ENCODE assay signal across 18 cellular contexts in genomic region chr1:109270623-109271317, GRCh38. TPM values are rescaled to one million over a fixed set of nuclear protein-coding genes. Genes with fewer than 3 reads are reported as not detected.
"Had no signal": no experiment of that assay in that cellular context is flagged by ENCODE, and none has a peak within 500 bp of the region (broad histone marks: within the 10 kb centered on the region; RNA-seq: fewer than 3 reads in every experiment).

No MANE protein-coding gene starts in this region.

- DNase-seq: activated CD4-positive, alpha-beta T cell treated with anti-CD3 and anti-CD28 coated beads, Interleukin-2, amount 10 ng/mL, durations not matched to agents 24 days and 14 days; activated CD4-positive, CD25-positive, alpha-beta regulatory T cell; activated CD8-positive, alpha-beta memory T cell treated with anti-CD3 and anti-CD28 coated beads, Interleukin-2, amount 50 U/mL, for 4 hours; activated CD8-positive, alpha-beta T cell treated with anti-CD3 and anti-CD28 coated beads, Interleukin-2, amount 10 ng/mL, durations not matched to agents 7 days and 5 days; activated effector memory CD4-positive, alpha-beta T cell treated with anti-CD3 and anti-CD28 coated beads, Interleukin-2, amount 50 U/mL, for 16 hours; activated T-cell treated with anti-CD3 and anti-CD28 coated beads, Interleukin-2, amount 50 U/mL, for 48 hours; amniotic stem cell; body of pancreas; kidney glomerular epithelial cell; retina; stimulated activated CD4-positive, alpha-beta T cell treated with anti-CD3 and anti-CD28 coated beads, Interleukin-4, amount 100 ng/mL, for 1 hour; stimulated activated naive CD4-positive, alpha-beta T cell treated with Interleukin-2 at 50 U/mL for 16 hours; upper lobe of right lung had no signal

- H3K27me3 ChIP-seq: body of pancreas, esophagus muscularis mucosa, suprapubic skin, upper lobe of right lung had no signal

- H3K4me3 ChIP-seq: body of pancreas, esophagus muscularis mucosa, suprapubic skin, upper lobe of right lung had no signal

- H3K9me3 Mint-ChIP-seq: activated CD4-positive, alpha-beta T cell treated with anti-CD3 and anti-CD28 coated beads, Interleukin-2, amount 10 ng/mL, durations not matched to agents 24 days and 14 days had no signal

- H3K36me3 ChIP-seq: neutrophil, upper lobe of right lung had no signal

- ATAC-seq: activated CD8-positive, alpha-beta T cell treated with anti-CD3 and anti-CD28 coated beads, Interleukin-2, amount 10 ng/mL, durations not matched to agents 7 days and 5 days; body of pancreas; upper lobe of right lung had no signal

- H3K27ac ChIP-seq: body of pancreas, esophagus muscularis mucosa, neutrophil, suprapubic skin, upper lobe of right lung had no signal

- H3K27me3 Mint-ChIP-seq: activated CD4-positive, alpha-beta T cell treated with anti-CD3 and anti-CD28 coated beads, Interleukin-2, amount 10 ng/mL, durations not matched to agents 24 days and 14 days; activated naive CD8-positive, alpha-beta T cell had no signal

- H3K4me3 Mint-ChIP-seq: activated CD4-positive, alpha-beta T cell treated with anti-CD3 and anti-CD28 coated beads, Interleukin-2, amount 10 ng/mL, durations not matched to agents 24 days and 14 days; activated CD8-positive, alpha-beta T cell treated with anti-CD3 and anti-CD28 coated beads, Interleukin-2, amount 10 ng/mL, durations not matched to agents 7 days and 5 days; activated naive CD8-positive, alpha-beta T cell had no signal

- H3K27ac Mint-ChIP-seq: activated CD4-positive, alpha-beta T cell treated with anti-CD3 and anti-CD28 coated beads, Interleukin-2, amount 10 ng/mL, durations not matched to agents 24 days and 14 days; activated CD8-positive, alpha-beta T cell treated with anti-CD3 and anti-CD28 coated beads, Interleukin-2, amount 10 ng/mL, durations not matched to agents 7 days and 5 days; activated naive CD8-positive, alpha-beta T cell had no signal

- H3K9me3 ChIP-seq: body of pancreas, esophagus muscularis mucosa, neutrophil, suprapubic skin, upper lobe of right lung had no signal

RNA-seq across cellular contexts. Expression of gene MYBPHL, which starts 36.0 kb away (rescaled TPM):
- total RNA-seq: activated CD4-positive, alpha-beta T cell treated with anti-CD3 and anti-CD28 coated beads, Interleukin-2, amount 10 ng/mL, durations not matched to agents 24 days and 14 days; activated CD8-positive, alpha-beta T cell treated with anti-CD3 and anti-CD28 coated beads, Interleukin-2, amount 10 ng/mL, durations not matched to agents 7 days and 5 days; body of pancreas; esophagus muscularis mucosa; lung microvascular endothelial cell; suprapubic skin had no signal
